ENCODE assay signal across 28 cellular contexts in genomic region chr6:169062272-169062671, GRCh38.
A peak's percentile ranks its signal among the peaks of the same experiment; 100 is the strongest.
DNase-seq lines count a peak whose midpoint lies in the region; ATAC-seq lines count a peak whose summit lies in the region.
"Had no signal": no experiment of that assay in that cellular context is flagged by ENCODE, and none has a peak within 500 bp of the region (broad histone marks: within the 10 kb centered on the region; RNA-seq: fewer than 3 reads in every experiment).

No MANE protein-coding gene starts in this region.

- H3K4me3 ChIP-seq in neuronal stem cell (ENCODE audit: low read length in 2 of 2): no peak overlapping the region
- H3K4me3 ChIP-seq in trophoblast cell (ENCODE audit: low read depth, low read length): peak overlapping the region; percentile 30
- H3K4me3 ChIP-seq: A549; BLaER1; BLaER1 treated with 17β-estradiol and CSF1 and Interleukin-3, amounts not matched to agents 10 nM and 100 nM had no signal

- peaks cover 0 to 3% of the 10 kb centered on the region in 2 donors for H3K9me3 ChIP-seq in neuronal stem cell (replicated peaks in 1 of 2; ENCODE audit: control insufficient read depth in 2 of 2, insufficient read depth in 1 of 2, low read depth in 1 of 2, low read length in 2 of 2)
- H3K9me3 ChIP-seq in trophoblast cell (ENCODE audit: insufficient read depth, low read depth, low read length): peaks cover 4% of the 10 kb centered on the region
- H3K9me3 ChIP-seq: A549, BE2C, BLaER1, Caco-2 had no signal

- H3K4ac ChIP-seq in neuronal stem cell (ENCODE audit: low read length) (no peak overlapping the region), trophoblast cell (ENCODE audit: low read depth, low read length) (no peak overlapping the region)

- peak overlapping the region; percentile 82 for H2BK12ac ChIP-seq in neuronal stem cell (ENCODE audit: low read length)
- no peak overlapping the region for H2BK12ac ChIP-seq in trophoblast cell (ENCODE audit: low read length)

- H3K9ac ChIP-seq in neuronal stem cell (ENCODE audit: low read depth, low read length, poor library complexity) (no peak overlapping the region), trophoblast cell (ENCODE audit: low read length) (no peak overlapping the region)
- H3K9ac ChIP-seq: BLaER1; BLaER1 treated with 17β-estradiol and CSF1 and Interleukin-3, amounts not matched to agents 10 nM and 100 nM had no signal

- no peak overlapping the region for H2BK15ac ChIP-seq in neuronal stem cell (ENCODE audit: low read length)

- peak overlapping the region; percentile 84 for H3K14ac ChIP-seq in neuronal stem cell (ENCODE audit: low read length)
- no peak overlapping the region for H3K14ac ChIP-seq in trophoblast cell (ENCODE audit: low read length)

- H3K18ac ChIP-seq in neuronal stem cell (ENCODE audit: low read length) (peak overlapping the region; percentile 80), trophoblast cell (ENCODE audit: low read length) (no peak overlapping the region)

- H3K27ac ChIP-seq in neuronal stem cell (replicated peaks; ENCODE audit: low read length) (no peak overlapping the region), trophoblast cell (ENCODE audit: low read depth, low read length) (no peak overlapping the region)
- H3K27ac ChIP-seq: 22Rv1; A549; BLaER1; BLaER1 treated with 17β-estradiol and CSF1 and Interleukin-3, amounts not matched to agents 10 nM and 100 nM; C4-2B had no signal

- H2BK5ac ChIP-seq in neuronal stem cell (ENCODE audit: low read length): no peak overlapping the region
- no peak overlapping the region for H2BK5ac ChIP-seq in trophoblast cell (ENCODE audit: low read depth, low read length, poor library complexity)

- no peak for ATAC-seq in stimulated activated naive CD8-positive, alpha-beta T cell treated with anti-CD3 and anti-CD28 coated beads, Interleukin-15, Interleukin-2, amounts not matched to agents 100 U/mL and 50 U/mL, for 24 hours
- ATAC-seq: A549; CD8-positive, alpha-beta T cell had no signal

- H4K8ac ChIP-seq in neuronal stem cell (ENCODE audit: low read depth, low read length) (peak overlapping the region; percentile 65), trophoblast cell (ENCODE audit: low read depth, low read length) (no peak overlapping the region)

- no peak overlapping the region for H4K91ac ChIP-seq in neuronal stem cell (ENCODE audit: low read depth, low read length, poor library complexity)
- H4K91ac ChIP-seq in trophoblast cell (ENCODE audit: low read depth, low read length): no peak overlapping the region

- H2AFZ ChIP-seq in neuronal stem cell (ENCODE audit: low read length) (no peak overlapping the region), trophoblast cell (ENCODE audit: insufficient read depth, low read length, poor library complexity) (no peak overlapping the region)

- H3K79me1 ChIP-seq in neuronal stem cell (ENCODE audit: low read depth, low read length) (no peaks in the 10 kb centered on the region), trophoblast cell (ENCODE audit: low read length) (no peaks in the 10 kb centered on the region)

- no peak overlapping the region for H2AK5ac ChIP-seq in neuronal stem cell (ENCODE audit: low read depth, low read length)
- H2AK5ac ChIP-seq in trophoblast cell (ENCODE audit: low read length): no peak overlapping the region

- DNase-seq in neuronal stem cell (ENCODE audit: low spot score): no peak
- no peak for DNase-seq in trophoblast cell
- DNase-seq in stimulated activated naive CD8-positive, alpha-beta T cell treated with anti-CD3 and anti-CD28 coated beads, Interleukin-15, Interleukin-2, amounts not matched to agents 100 U/mL and 50 U/mL, for 24 hours: no peak
- no peak for DNase-seq in COR-L47 (lab: John Stamatoyannopoulos, UW)
- DNase-seq: 8988T; ACHN; AML-193; BE2C; C1 segment of cervical spinal cord; Caco-2; Calu3; CD4-positive, alpha-beta memory T cell; CD4-positive, alpha-beta T cell; CD4-positive, CD25-positive, alpha-beta regulatory T cell; CD8-positive, alpha-beta memory T cell; CD8-positive, alpha-beta T cell; DMS 273 treated with DMSO at 0.1 percent for 48 hours; DMS153; DMS53; DMS79; DMS79 treated with DMSO at 0.1 percent for 48 hours; DND-41; EL had no signal

- peak overlapping the region; percentile 10 for H3K23ac ChIP-seq in neuronal stem cell (ENCODE audit: low read depth, low read length, poor library complexity)
- H3K23ac ChIP-seq in trophoblast cell (ENCODE audit: low read length): no peak overlapping the region

- H4K12ac ChIP-seq in trophoblast cell (ENCODE audit: low read depth, low read length): no peak overlapping the region

- H3K4me2 ChIP-seq in neuronal stem cell (ENCODE audit: insufficient read depth, low read length, poor library complexity, severe bottlenecking) (no peak overlapping the region), trophoblast cell (ENCODE audit: low read length) (no peak overlapping the region)
- H3K4me2 ChIP-seq: A549; BLaER1; BLaER1 treated with 17β-estradiol and CSF1 and Interleukin-3, amounts not matched to agents 10 nM and 100 nM had no signal

- WGBS in neuronal stem cell (ENCODE audit: extremely low coverage in 2 of 2, insufficient read length in 2 of 2, insufficient replicate concordance in 1 of 2), 2 donors: no CpG with 5 or more reads among the region's 12 CpGs
- no CpG with 5 or more reads among the region's 12 CpGs for WGBS in trophoblast cell (ENCODE audit: extremely low coverage, insufficient coverage, insufficient read length)

- H3K4me1 ChIP-seq in neuronal stem cell (ENCODE audit: control insufficient read depth in 2 of 2, insufficient read depth in 1 of 2, low read depth in 1 of 2, low read length in 2 of 2): no peaks in the 10 kb centered on the region
- no peaks in the 10 kb centered on the region for H3K4me1 ChIP-seq in trophoblast cell (ENCODE audit: control insufficient read depth in 1 of 2, insufficient read depth in 2 of 2, low read length in 2 of 2)
- H3K4me1 ChIP-seq: A549, BE2C, Caco-2 had no signal

- H3K27me3 ChIP-seq in neuronal stem cell (ENCODE audit: control insufficient read depth in 3 of 3, insufficient read depth in 3 of 3, low read depth in 1 of 3, low read length in 3 of 3) (no peaks in the 10 kb centered on the region), trophoblast cell (ENCODE audit: insufficient read depth, low read length) (no peaks in the 10 kb centered on the region)
- H3K27me3 ChIP-seq: BE2C; BLaER1; BLaER1 treated with 17β-estradiol and CSF1 and Interleukin-3, amounts not matched to agents 10 nM and 100 nM had no signal

- H2BK120ac ChIP-seq in neuronal stem cell (ENCODE audit: low read depth, low read length) (no peak overlapping the region), trophoblast cell (ENCODE audit: insufficient read depth, low read length, poor library complexity) (no peak overlapping the region)

- H3K79me2 ChIP-seq in trophoblast cell (ENCODE audit: control insufficient read depth, insufficient read depth, low read length, poor library complexity): no peaks in the 10 kb centered on the region

- H3K36me3 ChIP-seq in neuronal stem cell (replicated peaks in 1 of 2; ENCODE audit: control insufficient read depth in 2 of 2, insufficient read depth in 2 of 2, low read length in 2 of 2) (no peaks in the 10 kb centered on the region), trophoblast cell (ENCODE audit: control insufficient read depth in 1 of 2, insufficient read depth in 2 of 2, low read length in 2 of 2) (no peaks in the 10 kb centered on the region)
- H3K36me3 ChIP-seq: BE2C; BLaER1; BLaER1 treated with 17β-estradiol and CSF1 and Interleukin-3, amounts not matched to agents 10 nM and 100 nM had no signal
